ENCODE assay signal across 18 cellular contexts in the genomic region with DNA sequence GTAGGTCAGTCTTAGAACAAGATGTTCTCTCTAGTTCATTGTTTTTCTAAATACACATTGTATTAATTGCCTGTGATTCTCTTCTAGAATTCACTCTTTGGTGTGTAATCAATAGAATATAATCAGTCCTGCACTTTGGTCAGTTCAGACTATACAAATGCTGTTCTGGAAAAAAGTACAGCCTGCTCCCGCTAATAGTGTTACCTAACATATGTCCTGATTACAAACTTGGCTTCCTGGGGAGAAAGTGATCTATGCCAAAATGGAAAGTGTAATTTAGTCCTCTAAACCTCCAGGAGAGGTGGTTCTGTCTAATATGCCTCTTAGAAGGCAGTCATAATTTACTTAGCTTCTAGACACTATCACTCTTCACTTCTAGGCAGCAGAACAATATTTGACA.
DNase-seq lines count a peak whose midpoint lies in the region; ATAC-seq, FAIRE-seq and TF ChIP-seq lines count a peak whose summit lies in the region.
"Had no signal": no experiment of that assay in that cellular context is flagged by ENCODE, and none has a peak within 500 bp of the region (broad histone marks: within the 10 kb centered on the region; RNA-seq: fewer than 3 reads in every experiment).

No MANE protein-coding gene starts in this region.

- H3K36me3 ChIP-seq in left ventricle myocardium inferior (no peaks in the 10 kb centered on the region), small intestine (ENCODE audit: control insufficient read depth in 2 of 2, insufficient read depth in 2 of 2, low read length in 2 of 2) (no peaks in the 10 kb centered on the region)

- TF ChIP-seq CTCF in left ventricle myocardium inferior (IDR thresholded peaks at IDR 0.05; ENCODE audit: borderline replicate concordance) (no peak), fibroblast of the aortic adventitia (IDR thresholded peaks at IDR 0.05; ENCODE audit: insufficient read depth, low read length) (no peak)

- DNase-seq in Right ventricle myocardium inferior (ENCODE audit: missing footprints) (no peak), left ventricle myocardium inferior (no peak), NCI-H69 (lab: John Stamatoyannopoulos, UW) (peak; percentile 69), fibroblast of the aortic adventitia (ENCODE audit: low read depth) (peak; percentile 33), small intestine (peak; percentile 7), NCI-H748 (lab: John Stamatoyannopoulos, UW; ENCODE audit: unreplicated experiment) (no peak)
- DNase-seq: COR-L47; DMS53; GOT3; HFFc6; KG1; NCI-H1048; NCI-H524; NK-92 treated with Interleukin-12 subunit alpha and Interleukin-12 subunit beta, amount 100 ng/mL, for 24 hours; OCI-M1 had no signal

- H3K27me3 ChIP-seq in left ventricle myocardium inferior (ENCODE audit: low read depth) (no peaks in the 10 kb centered on the region), small intestine (ENCODE audit: control insufficient read depth in 2 of 2, insufficient read depth in 2 of 2, low read length in 2 of 2) (no peaks in the 10 kb centered on the region)

- H3K27ac ChIP-seq in left ventricle myocardium inferior (replicated peaks) (no peak overlapping the region), small intestine (ENCODE audit: low read depth in 1 of 2, low read length in 1 of 2) (no peak overlapping the region)

- ATAC-seq in Right ventricle myocardium inferior (peak; percentile 79), HG03097 (IDR thresholded peaks at IDR 0.05; ENCODE audit: low FRiP score, unreplicated experiment) (no peak), HG03159 (IDR thresholded peaks at IDR 0.05; ENCODE audit: unreplicated experiment) (no peak)

- no peak overlapping the region for H3K4me3 ChIP-seq in left ventricle myocardium inferior
- no peak overlapping the region for H3K4me3 ChIP-seq in fibroblast of the aortic adventitia (ENCODE audit: low read depth, low read length)
- no peak overlapping the region for H3K4me3 ChIP-seq in small intestine (ENCODE audit: low read depth in 1 of 2, low read length in 2 of 2)

- FAIRE-seq in small intestine (lab: Jason Lieb, UNC), result no peak
- FAIRE-seq: GM12891 had no signal

- no peaks in the 10 kb centered on the region for H3K9me3 ChIP-seq in left ventricle myocardium inferior (replicated peaks)
- H3K9me3 ChIP-seq in small intestine (ENCODE audit: control insufficient read depth, low read depth), result no peaks in the 10 kb centered on the region

- 28 to 55% (median 28%) methylated on average over 1 of the region's 1 CpG for WGBS in small intestine, 3 donors

- H3K4me1 ChIP-seq in left ventricle myocardium inferior, result peaks cover 15% of the 10 kb centered on the region
- no peaks in the 10 kb centered on the region for H3K4me1 ChIP-seq in small intestine (ENCODE audit: control insufficient read depth in 2 of 2, insufficient read depth in 1 of 2, low read depth in 1 of 2, low read length in 1 of 2)

- intact Hi-C loops in Right ventricle myocardium inferior (cut with DNase I) (no loop called here), left ventricle myocardium inferior (cut with micrococcal nuclease) (no loop called here)

Comparison
In these comparisons a context has a peak if more than half of its experiments do, and no peak if none do; other contexts are left out.
1. DNase-seq: peak in NCI-H69 (single experiment), fibroblast of the aortic adventitia (single experiment) and small intestine (single experiment); none in Right ventricle myocardium inferior (single experiment), left ventricle myocardium inferior (single experiment) and NCI-H748 (single experiment).